19 cellular contexts compared by ENCODE assay signal in the genomic region with DNA sequence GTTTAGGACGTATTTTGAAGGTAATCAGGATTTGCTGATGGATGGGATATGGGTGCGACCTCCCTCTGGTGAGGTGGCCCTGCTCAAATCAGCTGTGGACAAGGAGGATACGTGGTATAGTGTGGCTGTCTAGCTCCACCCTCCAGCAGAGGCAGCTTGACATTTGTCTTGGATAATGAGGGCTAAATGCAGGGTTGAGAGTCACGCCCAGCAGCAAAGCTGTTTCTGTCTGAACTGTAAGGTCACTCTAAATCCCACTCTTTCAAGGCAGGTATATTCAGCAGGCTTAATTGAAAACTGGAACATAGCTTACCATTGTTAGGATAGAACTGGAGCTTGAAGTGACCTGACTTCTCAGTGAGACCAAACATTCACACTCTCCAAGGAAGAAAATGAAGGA.
"Had no signal": no experiment of that assay in that cellular context is flagged by ENCODE, and none has a peak within 500 bp of the region (broad histone marks: within the 10 kb centered on the region; RNA-seq: fewer than 3 reads in every experiment).

No MANE protein-coding gene starts in this region.

- H3K27ac ChIP-seq: brain microvascular endothelial cell, lower lobe of right lung, neural progenitor cell, right atrium auricular region, uterus had no signal

- H3K36me3 ChIP-seq: brain microvascular endothelial cell, lower lobe of right lung, neural progenitor cell, right atrium auricular region, tibial nerve, uterus had no signal

- ATAC-seq: activated CD4-positive, alpha-beta T cell treated with anti-CD3 and anti-CD28 coated beads for 36 hours; activated CD8-positive, alpha-beta memory T cell treated with anti-CD3 and anti-CD28 coated beads, Interleukin-2, amount 10 ng/mL, durations not matched to agents 7 days and 5 days; lower lobe of right lung; WTC11 had no signal

- H2AFZ ChIP-seq: neural progenitor cell had no signal

- H3K27me3 ChIP-seq: brain microvascular endothelial cell, right atrium auricular region, tibial nerve, uterus had no signal

- H3K4me3 ChIP-seq: lower lobe of right lung, neural progenitor cell, right atrium auricular region, tibial nerve, uterus had no signal

- H3K4me2 ChIP-seq: neural progenitor cell had no signal

- DNase-seq: activated CD4-positive, alpha-beta memory T cell treated with anti-CD3 and anti-CD28 coated beads, Interleukin-2, amount 10 ng/mL, durations not matched to agents 7 days and 5 days; activated CD4-positive, alpha-beta T cell treated with anti-CD3 and anti-CD28 coated beads for 36 hours; activated CD8-positive, alpha-beta memory T cell treated with anti-CD3 and anti-CD28 coated beads, Interleukin-2, amount 10 ng/mL, durations not matched to agents 7 days and 5 days; activated naive CD4-positive, alpha-beta T cell treated with Interleukin-2 at 50 U/mL for 16 hours; anterior cingulate cortex; brain microvascular endothelial cell; cerebellar nuclear complex; cortex of kidney; erythroblast; hypothalamus; islet precursor cell; lower lobe of right lung; naive B cell; T-helper 2 cell; uterus had no signal

- H3K9me3 ChIP-seq: lower lobe of right lung, right atrium auricular region, tibial nerve, uterus had no signal

- H3K9ac ChIP-seq: neural progenitor cell had no signal
